9 cellular contexts compared by ENCODE assay signal in the genomic region with DNA sequence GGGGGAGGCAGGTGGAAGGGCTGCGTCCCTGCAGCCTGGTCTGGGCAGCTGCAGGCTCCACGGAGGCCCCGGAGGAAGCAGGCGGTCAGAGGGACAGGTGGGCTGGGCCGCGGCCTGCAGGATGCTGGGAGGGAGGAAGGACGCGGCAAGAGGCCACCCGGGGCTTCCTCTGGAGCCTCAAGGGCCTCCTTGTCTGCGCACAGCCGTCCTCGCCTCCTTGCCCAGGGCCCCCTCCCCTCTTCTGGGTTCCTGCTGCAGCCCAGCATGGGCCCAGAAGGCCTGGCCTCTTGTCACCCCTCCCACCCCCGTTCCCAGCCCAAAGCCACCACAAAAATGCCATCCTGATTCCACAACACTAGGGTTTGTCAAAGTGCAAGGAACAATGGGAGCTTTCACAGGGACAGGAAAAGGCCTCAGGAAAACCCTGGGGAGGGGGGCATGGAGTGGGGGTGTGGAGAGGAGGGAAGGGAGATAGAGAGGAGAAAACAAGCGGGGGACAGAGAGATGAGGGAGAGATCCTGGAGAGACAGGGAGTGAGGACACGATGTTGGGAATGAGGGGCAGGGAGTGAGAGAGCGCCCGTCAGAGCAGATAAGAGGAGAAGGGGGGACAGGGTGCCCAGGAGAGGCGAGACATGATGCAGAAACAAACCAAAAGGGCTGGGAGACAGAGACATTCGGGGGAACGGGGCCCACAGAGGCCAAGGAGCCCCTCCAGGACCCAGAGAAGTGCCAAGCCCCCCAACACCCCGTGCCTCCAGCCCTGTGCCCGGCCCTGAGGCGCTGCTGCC. TPM values are rescaled to one million over a fixed set of nuclear protein-coding genes. Genes with fewer than 3 reads are reported as not detected.
DNase-seq lines count a peak whose midpoint lies in the region; TF ChIP-seq lines count a peak whose summit lies in the region.
"Had no signal": no experiment of that assay in that cellular context is flagged by ENCODE, and none has a peak within 500 bp of the region (broad histone marks: within the 10 kb centered on the region; RNA-seq: fewer than 3 reads in every experiment).

No MANE protein-coding gene starts in this region.

- peak overlapping the region in 3 of 5 experiments; percentile 12 to 59 (median 42) for H3K4me3 Mint-ChIP-seq in brain

- no peak for TF ChIP-seq CTCF in brain (conservative IDR thresholded peaks at IDR 0.05)

- H3K4me1 Mint-ChIP-seq in brain = peaks cover 93% of the 10 kb centered on the region

- H3K27ac Mint-ChIP-seq in brain = peak overlapping the region in 4 of 5 experiments; percentile 67 to 94 (median 83)

- H3K27me3 Mint-ChIP-seq in brain = peaks cover 5% of the 10 kb centered on the region

- H3K9me3 Mint-ChIP-seq in brain = peaks cover 0 to 3% (median 0%) of the 10 kb centered on the region in 5 experiments

- intact Hi-C loops in posterior vena cava (cut with DNase I) = loop anchor here in 1 of 2 donors (5.0 kb wide), 1 partner anchor 39 kb away; no protein-coding TSS in a partner anchor

- peak; percentile 72 for DNase-seq in EH (ENCODE audit: low read depth)
- DNase-seq in hypothalamus (lab: John Stamatoyannopoulos, UW) = peak in 32 of 51 donors; percentile 47 to 89 (median 62)
- peak; percentile 83 for DNase-seq in posterior vena cava (ENCODE audit: low spot score)
- no peak for DNase-seq in amniotic stem cell (lab: John Stamatoyannopoulos, UW)
- no peak for DNase-seq in NCI-H2196 (lab: John Stamatoyannopoulos, UW; ENCODE audit: unreplicated experiment)
- no peak for DNase-seq in activated CD4-positive, alpha-beta T cell treated with anti-CD3 and anti-CD28 coated beads for 1 hour
- no peak for DNase-seq in T-helper 2 cell
- DNase-seq: stimulated activated CD4-positive, alpha-beta T cell treated with anti-CD3 and anti-CD28 coated beads, Interleukin-1b, Interleukin-23, amount 100 ng/mL, for 48 hours had no signal

- H3K36me3 Mint-ChIP-seq in brain = no peaks in the 10 kb centered on the region

RNA-seq across cellular contexts. Expression of a gene that starts 41.8 kb away (rescaled TPM):
- polyA plus RNA-seq in brain (ENCODE audit: insufficient read depth, low read depth, low replicate concordance) = 38.1 TPM
- 100 to 1,000 TPM; 113 to 125 TPM for total RNA-seq in posterior vena cava

RNA-seq across cellular contexts. Expression of a gene that starts 56.4 kb away (rescaled TPM):
- polyA plus RNA-seq in brain (ENCODE audit: insufficient read depth, low read depth, low replicate concordance) = 142 TPM
- total RNA-seq in posterior vena cava = 10 to 100 TPM; 20.4 to 23.9 TPM

Comparison
In these comparisons a context has a peak if more than half of its experiments do, and no peak if none do; other contexts are left out.
1. DNase-seq: peak in EH (single experiment), hypothalamus (32 of 51) and posterior vena cava (single experiment); none in amniotic stem cell (single experiment), NCI-H2196 (single experiment), activated CD4-positive, alpha-beta T cell treated with anti-CD3 and anti-CD28 coated beads for 1 hour (single experiment) and T-helper 2 cell (0 of 5).